In the genomic region with DNA sequence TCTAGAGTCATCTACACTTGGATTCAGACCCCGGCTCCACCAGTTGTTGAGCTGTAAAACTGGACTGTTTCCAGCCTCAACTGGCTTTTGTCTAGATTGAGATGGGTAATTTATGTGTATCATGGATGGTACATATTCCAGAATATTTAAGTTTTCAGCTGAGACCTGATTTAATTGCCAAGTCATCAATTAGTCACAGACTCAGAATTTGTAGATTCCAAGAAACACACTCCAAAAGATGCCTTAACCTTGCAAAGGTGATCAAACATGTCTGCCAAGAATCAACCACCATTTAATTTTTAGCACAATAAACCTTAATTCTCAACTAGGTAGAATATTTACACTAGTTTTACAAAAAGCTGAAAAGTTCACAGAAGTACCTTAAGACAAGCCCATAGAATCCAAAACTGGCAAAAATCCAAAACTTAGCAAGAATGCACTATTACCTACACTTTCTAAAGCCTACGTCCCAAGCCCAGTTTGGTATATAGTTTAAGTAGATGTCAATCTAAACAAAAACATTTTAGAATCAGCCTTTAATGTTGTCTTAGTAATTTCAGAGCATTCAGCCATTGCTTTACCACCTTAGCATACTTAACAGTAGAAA, we compare ENCODE assay signal across 13 cellular contexts. TPM values are rescaled to one million over a fixed set of nuclear protein-coding genes. Genes with fewer than 3 reads are reported as not detected.
DNase-seq lines count a peak whose midpoint lies in the region; ATAC-seq and TF ChIP-seq lines count a peak whose summit lies in the region.
"Had no signal": no experiment of that assay in that cellular context is flagged by ENCODE, and none has a peak within 500 bp of the region (broad histone marks: within the 10 kb centered on the region; RNA-seq: fewer than 3 reads in every experiment).

No MANE protein-coding gene starts in this region.

- H3K27me3 ChIP-seq in RWPE2 (ENCODE audit: insufficient read depth, poor library complexity, severe bottlenecking) (no peaks in the 10 kb centered on the region), stomach (no peaks in the 10 kb centered on the region)
- H3K27me3 ChIP-seq: BE2C had no signal

- TF ChIP-seq POLR2A in stomach (IDR thresholded peaks at IDR 0.05) = no peak

- CTCF ChIA-PET in activated naive CD4-positive, alpha-beta T cell treated with anti-CD3 and anti-CD28 coated beads for 36 hours (lab: Charles Lee) = interaction anchor here (2.6 to 4.2 kb wide), 2 partner anchors 13 to 255 kb away, joined by 21 to 28 read pairs; no protein-coding TSS in a partner anchor
- CTCF ChIA-PET in RWPE1 (lab: Yijun Ruan, JAX) = interaction anchor here (0.7 kb wide), 1 partner anchor 9 kb away, joined by 3 read pairs; no protein-coding TSS in a partner anchor

- 54 to 68% (median 60%) methylated on average over 2 of the region's 2 CpGs for WGBS in stomach, 5 donors

- H3K4me1 ChIP-seq in RWPE2 (ENCODE audit: insufficient read depth, poor library complexity, severe bottlenecking) (peaks cover 39% of the 10 kb centered on the region), stomach (peaks cover 17 to 85% (median 65%) of the 10 kb centered on the region in 4 donors)

- H3K9me3 Mint-ChIP-seq in activated naive CD4-positive, alpha-beta T cell treated with anti-CD3 and anti-CD28 coated beads for 36 hours = no peaks in the 10 kb centered on the region
- H3K9me3 Mint-ChIP-seq in endothelial cell (ENCODE audit: unreplicated experiment) = no peaks in the 10 kb centered on the region

- peaks cover 56% of the 10 kb centered on the region for H3K4me1 Mint-ChIP-seq in activated naive CD4-positive, alpha-beta T cell treated with anti-CD3 and anti-CD28 coated beads for 36 hours (ENCODE audit: low read depth)
- peaks cover 40% of the 10 kb centered on the region for H3K4me1 Mint-ChIP-seq in endothelial cell (ENCODE audit: unreplicated experiment)

- H3K36me3 Mint-ChIP-seq in activated naive CD4-positive, alpha-beta T cell treated with anti-CD3 and anti-CD28 coated beads for 36 hours (ENCODE audit: low read depth) = peaks cover 4% of the 10 kb centered on the region
- no peaks in the 10 kb centered on the region for H3K36me3 Mint-ChIP-seq in endothelial cell (ENCODE audit: low read depth, unreplicated experiment)

- TF ChIP-seq CTCF in RWPE2 (IDR thresholded peaks at IDR 0.05; ENCODE audit: poor library complexity, severe bottlenecking) (no peak), endothelial cell (IDR thresholded peaks at IDR 0.05; ENCODE audit: unreplicated experiment) (no peak), stomach (IDR thresholded peaks at IDR 0.05) (no peak), RWPE1 (conservative IDR thresholded peaks at IDR 0.05; ENCODE audit: low read depth) (no peak)

- H3K36me3 ChIP-seq in RWPE2 (ENCODE audit: low read depth) (no peaks in the 10 kb centered on the region; the same call in 1 of the 2 replicates), stomach (no peaks in the 10 kb centered on the region)
- H3K36me3 ChIP-seq: BE2C had no signal

- H3K4me3 ChIP-seq in RWPE2 (ENCODE audit: severe bottlenecking) (no peak overlapping the region), stomach (no peak overlapping the region)

- intact Hi-C loops in activated naive CD4-positive, alpha-beta T cell treated with anti-CD3 and anti-CD28 coated beads for 36 hours (cut with micrococcal nuclease) = loop anchor here (5.0 to 10.0 kb wide), 5 partner anchors 90 to 1967 kb away; a partner anchor contains a TSS
- intact Hi-C loops in stomach (cut with DNase I; ENCODE audit: low total_unique reads) = no loop called here

- no peak for DNase-seq in activated naive CD4-positive, alpha-beta T cell treated with anti-CD3 and anti-CD28 coated beads for 36 hours
- DNase-seq in activated naive CD4-positive, alpha-beta T cell (lab: John Stamatoyannopoulos, UW) = no peak
- DNase-seq in RWPE2 (ENCODE audit: low spot score) (no peak), endothelial cell (ENCODE audit: low spot score) (no peak), stomach (no peak), RWPE1 (ENCODE audit: low spot score) (no peak)
- DNase-seq: BE2C, left colon, NCI-H2029 treated with DMSO at 0.1 percent for 48 hours, trophoblast cell had no signal

- POLR2A ChIA-PET in RWPE1 (lab: Yijun Ruan, JAX; ENCODE audit: low non-redundant PET) = no interaction called here

- H3K27me3 Mint-ChIP-seq in activated naive CD4-positive, alpha-beta T cell treated with anti-CD3 and anti-CD28 coated beads for 36 hours (ENCODE audit: low read depth) = no peaks in the 10 kb centered on the region
- peaks cover 1% of the 10 kb centered on the region for H3K27me3 Mint-ChIP-seq in endothelial cell (ENCODE audit: unreplicated experiment)
- H3K27me3 Mint-ChIP-seq: progenitor cell of endocrine pancreas had no signal

- no peak overlapping the region for H3K4me3 Mint-ChIP-seq in activated naive CD4-positive, alpha-beta T cell treated with anti-CD3 and anti-CD28 coated beads for 36 hours
- H3K4me3 Mint-ChIP-seq in endothelial cell (ENCODE audit: unreplicated experiment) = no peak overlapping the region

- H3K27ac ChIP-seq in RWPE2 (ENCODE audit: poor library complexity, severe bottlenecking) = peak overlapping the region; percentile 80
- H3K27ac ChIP-seq in stomach = peak overlapping the region in 3 of 5 donors; percentile 83 to 97 (median 95)
- H3K27ac ChIP-seq in RWPE1 = no peak overlapping the region

- TF ChIP-seq EP300 in stomach (IDR thresholded peaks at IDR 0.05) = no peak

- ATAC-seq in RWPE2 (ENCODE audit: low read depth) (no peak), GM19035 (IDR thresholded peaks at IDR 0.05; ENCODE audit: unreplicated experiment) (no peak), HG03108 (IDR thresholded peaks at IDR 0.05; ENCODE audit: unreplicated experiment) (no peak)
- ATAC-seq: left colon had no signal

- H3K27ac Mint-ChIP-seq in activated naive CD4-positive, alpha-beta T cell treated with anti-CD3 and anti-CD28 coated beads for 36 hours = peak overlapping the region; percentile 100
- peak overlapping the region; percentile 66 for H3K27ac Mint-ChIP-seq in endothelial cell (ENCODE audit: unreplicated experiment)
- H3K27ac Mint-ChIP-seq: progenitor cell of endocrine pancreas had no signal

- H3K9me3 ChIP-seq in RWPE2 (ENCODE audit: severe bottlenecking) (no peaks in the 10 kb centered on the region), stomach (no peaks in the 10 kb centered on the region)
- H3K9me3 ChIP-seq: BE2C had no signal

RNA-seq across cellular contexts. Expression of a gene that starts 17.7 kb away (rescaled TPM):
- 10 to 100 TPM; 13.7 to 14.6 TPM for total RNA-seq in activated naive CD4-positive, alpha-beta T cell treated with anti-CD3 and anti-CD28 coated beads for 36 hours
- total RNA-seq in endothelial cell (ENCODE audit: unreplicated experiment) (34.2 TPM), stomach (10 to 100 TPM; 12.5 to 77.7 (median 33.3) TPM)
- polyA plus RNA-seq in stomach = 10 to 100 TPM; 10.9 to 19.4 (median 11.4) TPM
